In the genomic region with DNA sequence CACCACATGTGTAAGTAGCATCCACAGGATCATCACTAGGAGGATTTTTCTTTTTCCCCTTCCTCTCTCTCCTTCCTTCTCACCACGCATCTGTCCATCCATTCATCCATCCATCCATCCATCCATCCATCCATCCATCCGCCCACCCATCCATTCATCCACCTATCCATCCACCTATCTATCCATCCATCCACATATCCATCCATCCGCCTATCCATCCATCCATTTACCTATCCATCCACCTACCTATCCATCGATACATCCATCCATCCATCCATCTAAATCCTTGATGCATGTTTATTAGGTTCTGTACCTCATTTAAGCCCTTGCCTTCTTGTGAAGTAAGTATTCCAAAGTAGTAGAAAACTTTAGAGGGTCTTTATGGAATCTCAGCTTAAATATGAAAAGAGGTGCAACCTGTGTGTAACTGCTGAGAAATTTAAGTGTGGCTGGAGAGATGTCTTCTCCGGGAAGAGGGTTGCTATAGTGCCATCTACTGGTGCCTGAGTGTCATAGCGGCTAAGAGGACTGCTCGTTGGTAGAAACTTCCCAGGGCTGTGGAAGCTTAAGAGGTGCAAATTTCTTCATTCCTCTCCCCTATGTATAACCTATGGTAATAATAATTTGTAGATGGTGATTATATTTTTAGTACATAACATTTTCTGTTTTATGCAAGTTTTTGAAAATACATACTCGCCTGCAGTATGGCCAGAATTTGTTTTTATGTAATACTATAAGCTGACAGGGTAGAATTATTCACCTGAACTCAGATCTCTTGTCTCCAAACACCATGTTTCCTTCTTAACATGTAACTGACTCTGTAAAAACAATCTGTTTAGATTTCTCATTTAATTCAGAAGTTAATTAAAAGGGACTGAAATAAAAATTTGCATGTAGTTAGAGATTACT, we compare ENCODE assay signal across 8 cellular contexts. TPM values are rescaled to one million over a fixed set of nuclear protein-coding genes. Genes with fewer than 3 reads are reported as not detected.
A peak's percentile ranks its signal among the peaks of the same experiment; 100 is the strongest.
DNase-seq lines count a peak whose midpoint lies in the region; ATAC-seq and TF ChIP-seq lines count a peak whose summit lies in the region.

No MANE protein-coding gene starts in this region.

- no peaks in the 10 kb centered on the region for H3K9me3 Mint-ChIP-seq in progenitor cell of endocrine pancreas (ENCODE audit: low read depth)

- TF ChIP-seq CTCF in progenitor cell of endocrine pancreas (IDR thresholded peaks at IDR 0.05; ENCODE audit: unreplicated experiment): peak; percentile 90

- H3K27me3 ChIP-seq in NT2/D1 (ENCODE audit: insufficient read depth, insufficient read length): no peaks in the 10 kb centered on the region

- H3K36me3 Mint-ChIP-seq in progenitor cell of endocrine pancreas (ENCODE audit: insufficient read depth): no peaks in the 10 kb centered on the region

- H3K4me3 ChIP-seq in NT2/D1 (ENCODE audit: insufficient read length, low read depth): no peak overlapping the region

- no peak overlapping the region for H3K9ac ChIP-seq in NT2/D1 (ENCODE audit: insufficient read length, low read depth)

- H3K27ac Mint-ChIP-seq in progenitor cell of endocrine pancreas: no peak overlapping the region

- no peaks in the 10 kb centered on the region for H3K36me3 ChIP-seq in NT2/D1 (ENCODE audit: insufficient read depth, insufficient read length, low read length)

- peaks cover 2% of the 10 kb centered on the region; the same call in 1 of the 2 replicates for H3K9me3 ChIP-seq in NT2/D1 (ENCODE audit: insufficient read depth, low read length)

- ATAC-seq in HG02973 (IDR thresholded peaks at IDR 0.05; ENCODE audit: unreplicated experiment) (no peak), GM21390 (IDR thresholded peaks at IDR 0.05; ENCODE audit: unreplicated experiment) (no peak)

- H3K27me3 Mint-ChIP-seq in progenitor cell of endocrine pancreas: peaks cover 17% of the 10 kb centered on the region

- DNase-seq in DMS153 (lab: John Stamatoyannopoulos, UW): peak; percentile 9
- peak; percentile 36 for DNase-seq in HT1080 (ENCODE audit: low read depth)
- DNase-seq in NT2/D1 (ENCODE audit: low read depth, low spot score): peak; percentile 68
- peak; percentile 3 for DNase-seq in activated gamma-delta T cell treated with anti-CD3 and anti-CD28 coated beads, Interleukin-2, amount 50 U/mL, for 16 hours (ENCODE audit: low read depth)
- peak; percentile 36 for DNase-seq in glomerular endothelial cell (ENCODE audit: extremely low read depth, low read depth, low spot score)
- no peak for DNase-seq in progenitor cell of endocrine pancreas (ENCODE audit: low spot score, unreplicated experiment)

- H3K4me1 Mint-ChIP-seq in progenitor cell of endocrine pancreas (ENCODE audit: low read depth): no peaks in the 10 kb centered on the region

- no peaks in the 10 kb centered on the region for H3K4me1 ChIP-seq in NT2/D1 (ENCODE audit: insufficient read depth, insufficient read length)

- no peak overlapping the region for H3K4me3 Mint-ChIP-seq in progenitor cell of endocrine pancreas (ENCODE audit: low read depth)

RNA-seq across cellular contexts. Expression of a gene that starts 46.0 kb away (rescaled TPM):
- total RNA-seq in HT1080 (2014; rRNA removed; shearing (Covaris generic)): not detected in 2 replicates
- polyA plus RNA-seq in HT1080 (2015; cell fraction: cytosol; rRNA removed): not detected in 2 replicates
- polyA plus RNA-seq in HT1080 (2015; cell fraction: nucleus; rRNA removed): not detected in 2 replicates
- total RNA-seq in glomerular endothelial cell (not detected in 2 replicates), progenitor cell of endocrine pancreas (0.51 and 0.77 TPM in 2 replicates)
